In genomic region chr18:55318864-55319516, GRCh38 we compare ENCODE assay signal across 10 cellular contexts.
A peak's percentile ranks its signal among the peaks of the same experiment; 100 is the strongest.
DNase-seq lines count a peak whose midpoint lies in the region; ATAC-seq and TF ChIP-seq lines count a peak whose summit lies in the region.
"Had no signal": no experiment of that assay in that cellular context is flagged by ENCODE, and none has a peak within 500 bp of the region (broad histone marks: within the 10 kb centered on the region; RNA-seq: fewer than 3 reads in every experiment).

No MANE protein-coding gene starts in this region.

- ATAC-seq in GM21786 (IDR thresholded peaks at IDR 0.05; ENCODE audit: unreplicated experiment) = no peak

- peak overlapping the region; percentile 93 for H3K4me2 ChIP-seq in hepatocyte

- peaks cover 4% of the 10 kb centered on the region for H4K20me1 ChIP-seq in hepatocyte (ENCODE audit: insufficient read depth, poor library complexity, severe bottlenecking)

- DNase-seq in DMS 273 (lab: John Stamatoyannopoulos, UW; ENCODE audit: unreplicated experiment) (peak; percentile 49), DMS 273 treated with DMSO at 0.1 percent for 48 hours (lab: John Stamatoyannopoulos, UW) (no peak), SJCRH30 (peak in 1 of 2 experiments; percentile 14), hepatocyte (ENCODE audit: low spot score) (no peak), suprapubic skin (ENCODE audit: low spot score in 2 of 2) (no peak), DMS153 treated with DMSO at 0.1 percent for 48 hours (lab: John Stamatoyannopoulos, UW; ENCODE audit: unreplicated experiment) (no peak)
- no peak for DNase-seq in stimulated activated naive CD4-positive, alpha-beta T cell (lab: John Stamatoyannopoulos, UW)
- DNase-seq: activated naive CD8-positive, alpha-beta T cell treated with anti-CD3 and anti-CD28 coated beads, Interleukin-2, amount 10 ng/mL, durations not matched to agents 7 days and 5 days had no signal

- H3K27ac ChIP-seq in SJCRH30 (peak overlapping the region; percentile 96), hepatocyte (peak overlapping the region; percentile 96), suprapubic skin (peak overlapping the region; percentile 89)
- H3K27ac ChIP-seq: 22Rv1 had no signal

- H3K27me3 ChIP-seq in SJCRH30 (no peaks in the 10 kb centered on the region), hepatocyte (no peaks in the 10 kb centered on the region), suprapubic skin (no peaks in the 10 kb centered on the region)

- TF ChIP-seq CTCF in hepatocyte (IDR thresholded peaks at IDR 0.05; ENCODE audit: poor library complexity) (no peak), suprapubic skin (IDR thresholded peaks at IDR 0.05) (no peak)

- 54% methylated on average over 4 of the region's 4 CpGs for WGBS in hepatocyte (ENCODE audit: low lambda C conversion rate, missing lambda C conversion rate)
- WGBS in suprapubic skin = 43% methylated on average over 4 of the region's 4 CpGs

- no peak for TF ChIP-seq EP300 in suprapubic skin (IDR thresholded peaks at IDR 0.05)

- H3K4me1 ChIP-seq in SJCRH30 (peaks cover 14% of the 10 kb centered on the region), hepatocyte (ENCODE audit: insufficient read depth) (peaks cover 15% of the 10 kb centered on the region), suprapubic skin (peaks cover 41% of the 10 kb centered on the region)

- H3K9me3 ChIP-seq in SJCRH30 (replicated peaks) (no peaks in the 10 kb centered on the region), hepatocyte (ENCODE audit: low read depth) (no peaks in the 10 kb centered on the region), suprapubic skin (no peaks in the 10 kb centered on the region)

- H3K36me3 ChIP-seq in SJCRH30 (no peaks in the 10 kb centered on the region), hepatocyte (replicated peaks; ENCODE audit: insufficient read depth, low read depth) (no peaks in the 10 kb centered on the region), suprapubic skin (no peaks in the 10 kb centered on the region)

- no peak overlapping the region for H2AFZ ChIP-seq in hepatocyte

- H3K79me2 ChIP-seq in hepatocyte = peaks cover 66% of the 10 kb centered on the region

- H3K9me2 ChIP-seq in hepatocyte (replicated peaks; ENCODE audit: insufficient read depth) = no peaks in the 10 kb centered on the region

- no peak for TF ChIP-seq POLR2A in suprapubic skin (IDR thresholded peaks at IDR 0.05)

- H3K4me3 ChIP-seq in SJCRH30 (peak overlapping the region; percentile 69), hepatocyte (peak overlapping the region; percentile 46), suprapubic skin (peak overlapping the region; percentile 27)
